8 cellular contexts compared by ENCODE assay signal in genomic region chr16:20806168-20807050, GRCh38. TPM values are rescaled to one million over a fixed set of nuclear protein-coding genes. Genes with fewer than 3 reads are reported as not detected.
DNase-seq lines count a peak whose midpoint lies in the region; ATAC-seq, FAIRE-seq and TF ChIP-seq lines count a peak whose summit lies in the region.

Gene ERI2, minus strand, starts transcription at chr16:20806472. Its CDS starts 42 bp downstream, at chr16:20806430.
Gene REXO5, plus strand, starts transcription at chr16:20806527. Its CDS starts 427 bp downstream, at chr16:20806954.

- H3K9me3 ChIP-seq in T-helper 17 cell (ENCODE audit: control insufficient read depth, low read length, poor library complexity, severe bottlenecking) (no peaks in the 10 kb centered on the region), right atrium auricular region (no peaks in the 10 kb centered on the region), psoas muscle (no peaks in the 10 kb centered on the region)

- H3K4me1 ChIP-seq in right atrium auricular region: peaks cover 0 to 16% of the 10 kb centered on the region in 2 donors
- H3K4me1 ChIP-seq in psoas muscle: peaks cover 17% of the 10 kb centered on the region

- H3K4me1 Mint-ChIP-seq in T-helper 17 cell: peaks cover 16% of the 10 kb centered on the region

- peak within 1 kb of the TSS; percentile 95 for H3K27ac Mint-ChIP-seq in T-helper 17 cell

- no peaks in the 10 kb centered on the region for H3K36me3 ChIP-seq in right atrium auricular region
- H3K36me3 ChIP-seq in psoas muscle (ENCODE audit: insufficient read depth in 1 of 2, low read depth in 1 of 2): peaks cover 0 to 21% of the 10 kb centered on the region in 2 donors

- H3K27ac ChIP-seq in angular gyrus (ENCODE audit: low read depth, low read length) (peak within 1 kb of the TSS; percentile 66), right atrium auricular region (peak within 1 kb of the TSS; percentile 88 to 89), psoas muscle (peak within 1 kb of the TSS; percentile 92)

- H3K4me3 Mint-ChIP-seq in T-helper 17 cell: peak within 1 kb of the TSS; percentile 97

- H3K27me3 ChIP-seq in right atrium auricular region: no peaks in the 10 kb centered on the region
- no peaks in the 10 kb centered on the region for H3K27me3 ChIP-seq in psoas muscle (ENCODE audit: insufficient read depth in 3 of 3, low read length in 2 of 3)

- intact Hi-C loops in psoas muscle (cut with DNase I): loop anchor here in 1 of 2 donors (5.0 kb wide), 2 partner anchors 64 to 96 kb away; partner anchors contain the start of genes DCUN1D3, LYRM1 and THUMPD1

- no peaks in the 10 kb centered on the region for H3K27me3 Mint-ChIP-seq in T-helper 17 cell

- WGBS in psoas muscle, 3 donors: 0% methylated on average over 69 to 74 of the region's 74 CpGs

- peak; percentile 83 for DNase-seq in GM12892 (ENCODE audit: insufficient read length)
- peak; percentile 89 for DNase-seq in NCI-H1694 (lab: John Stamatoyannopoulos, UW)
- peak; percentile 50 to 59 (median 52) for DNase-seq in T-helper 17 cell
- DNase-seq in right atrium auricular region (ENCODE audit: low spot score): peak; percentile 93
- DNase-seq in psoas muscle: peak; percentile 89 to 94
- DNase-seq in urothelium cell line (ENCODE audit: low spot score): peak; percentile 92

- TF ChIP-seq POLR2A in GM12892 (IDR thresholded peaks at IDR 0.05; ENCODE audit: low read depth, low read length): peak; percentile 80

- no peaks in the 10 kb centered on the region for H3K36me3 Mint-ChIP-seq in T-helper 17 cell (ENCODE audit: low read depth)

- peak within 1 kb of the TSS; percentile 71 to 79 for H3K4me3 ChIP-seq in right atrium auricular region
- H3K4me3 ChIP-seq in psoas muscle: peak within 1 kb of the TSS; percentile 94

- ATAC-seq in HG02870 (IDR thresholded peaks at IDR 0.05; ENCODE audit: unreplicated experiment) (peak; percentile 84), T-helper 17 cell (peak; percentile 90), psoas muscle (peak; percentile 93 to 96 (median 94))

- peak; percentile 71 for FAIRE-seq in GM12892 (lab: Jason Lieb, UNC)
- FAIRE-seq in urothelium cell line (lab: Jason Lieb, UNC): no peak

- peak in 1 of 2 donors; percentile 67 for TF ChIP-seq CTCF in right atrium auricular region (IDR thresholded peaks at IDR 0.05)
- peak; percentile 25 for TF ChIP-seq CTCF in psoas muscle (IDR thresholded peaks at IDR 0.05)

RNA-seq across cellular contexts. Expression of gene ERI2, which starts in this region (rescaled TPM):
- polyA plus RNA-seq in GM12892 (2012; ENCODE audit: missing spikeins): 20.4 TPM
- total RNA-seq in T-helper 17 cell (1 to 10 TPM; 2.1 to 2.3 TPM), right atrium auricular region (1 to 10 TPM; 4.9 to 8.0 TPM), psoas muscle (1 to 10 TPM; 4.2 to 9.5 (median 7.9) TPM)
- polyA plus RNA-seq in psoas muscle: 10 to 100 TPM in 1 of 3 donors, 1 to 10 TPM in 2; 3.6 to 14.9 (median 5.4) TPM

RNA-seq across cellular contexts. Expression of gene REXO5, which starts in this region (rescaled TPM):
- 10.8 TPM for polyA plus RNA-seq in GM12892 (2012; ENCODE audit: missing spikeins)
- total RNA-seq in T-helper 17 cell: 1 to 10 TPM in 1 of 2 donors, not detected in 1; 1.6 TPM
- total RNA-seq in right atrium auricular region: 1 to 10 TPM in 1 of 2 donors, under 1 TPM in 1; 0.98 to 5.2 TPM
- total RNA-seq in psoas muscle: 1 to 10 TPM in 1 of 4 donors, under 1 TPM in 3; 0.63 to 1.4 (median 0.92) TPM
- 1 to 10 TPM; 1.1 to 1.8 (median 1.2) TPM for polyA plus RNA-seq in psoas muscle

Comparison
In these comparisons a context has a peak if more than half of its experiments do, and no peak if none do; other contexts are left out.
1. Peak in every context shown above with its lines: DNase-seq, ATAC-seq, H3K4me3 ChIP-seq and H3K27ac ChIP-seq.